22 cellular contexts compared by ENCODE assay signal in the genomic region with DNA sequence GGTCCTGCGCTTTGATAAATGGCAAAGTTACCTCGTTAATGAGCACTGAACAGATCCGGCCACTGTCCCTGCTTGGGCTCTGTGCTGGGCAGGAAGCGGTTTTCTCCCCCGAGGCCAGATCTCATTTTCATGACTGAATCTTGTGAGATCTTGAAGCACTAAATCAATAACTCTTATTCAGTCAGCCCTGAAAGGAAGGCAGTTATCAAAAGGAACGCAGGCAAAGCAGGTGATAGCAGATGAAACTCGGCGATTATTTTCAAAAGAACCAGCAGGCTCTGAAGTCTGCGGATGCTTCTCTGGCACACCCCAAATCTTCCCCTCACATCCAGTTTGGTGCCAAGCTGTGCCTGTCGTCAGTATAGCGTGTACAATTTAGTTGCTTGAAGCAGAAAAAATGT.
DNase-seq lines count a peak whose midpoint lies in the region; ATAC-seq, FAIRE-seq and TF ChIP-seq lines count a peak whose summit lies in the region.
"Had no signal": no experiment of that assay in that cellular context is flagged by ENCODE, and none has a peak within 500 bp of the region (broad histone marks: within the 10 kb centered on the region; RNA-seq: fewer than 3 reads in every experiment).

No MANE protein-coding gene starts in this region.

- H3K27ac ChIP-seq in SJSA1 (peak overlapping the region; percentile 84), foreskin keratinocyte (no peak overlapping the region)
- H3K27ac ChIP-seq: esophagus squamous epithelium, left lung had no signal

- FAIRE-seq in GM19239 (lab: Jason Lieb, UNC), result peak; percentile 75

- no peaks in the 10 kb centered on the region for H3K9me3 ChIP-seq in SJSA1 (replicated peaks)
- H3K9me3 ChIP-seq: esophagus squamous epithelium, HAP-1, left lung had no signal

- DNase-seq in GM19239 (ENCODE audit: insufficient read length, low spot score) (peak; percentile 7), SJSA1 (ENCODE audit: low read depth in 1 of 2, low spot score in 2 of 2) (peak in 1 of 2 experiments; percentile 67), foreskin keratinocyte (no peak), retina (peak; percentile 34), cerebellar cortex (ENCODE audit: low spot score) (no peak)
- no peak for DNase-seq in activated CD4-positive, CD25-positive, alpha-beta regulatory T cell treated with anti-CD3 and anti-CD28 coated beads, Interleukin-2, amount 50 U/mL, for 72 hours
- DNase-seq: activated CD8-positive, alpha-beta T cell treated with anti-CD3 and anti-CD28 coated beads, Interleukin-2, amount 10 ng/mL, durations not matched to agents 7 days and 5 days; activated naive CD4-positive, alpha-beta T cell; activated T-cell treated with anti-CD3 and anti-CD28 coated beads, Interleukin-2, amount 50 U/mL, for 1 hour; amygdala; effector memory CD4-positive, alpha-beta T cell; esophagus squamous epithelium; Kasumi-1; left lung; NCI-H2171 treated with DMSO at 0.1 percent for 48 hours; NCI-H69; SIG-M5; stimulated activated CD4-positive, alpha-beta T cell treated with anti-CD3 and anti-CD28 coated beads, Interleukin-12 subunit alpha, Interleukin-12 subunit beta, amount 100 ng/mL, for 4 hours; stimulated activated CD8-positive, alpha-beta memory T cell treated with anti-CD3 and anti-CD28 coated beads, Interleukin-4, amount 100 ng/mL, for 48 hours had no signal

- no peaks in the 10 kb centered on the region for H3K36me3 ChIP-seq in SJSA1
- H3K36me3 ChIP-seq: esophagus squamous epithelium, HAP-1, left lung had no signal

- ATAC-seq in foreskin keratinocyte, result peak; percentile 9
- ATAC-seq in GM18909 (IDR thresholded peaks at IDR 0.05; ENCODE audit: poor library complexity, unreplicated experiment), result no peak
- ATAC-seq: activated CD8-positive, alpha-beta T cell treated with anti-CD3 and anti-CD28 coated beads, Interleukin-2, amount 10 ng/mL, durations not matched to agents 7 days and 5 days; left lung; WTC11 had no signal

- H3K4me1 ChIP-seq in SJSA1 (replicated peaks) (peaks cover 60% of the 10 kb centered on the region), foreskin keratinocyte (peaks cover 11% of the 10 kb centered on the region)
- H3K4me1 ChIP-seq: esophagus squamous epithelium, left lung had no signal

- H3K4me3 ChIP-seq in SJSA1, result peak overlapping the region; percentile 21
- H3K4me3 ChIP-seq: esophagus squamous epithelium, HAP-1, left lung had no signal

- no peak for TF ChIP-seq CTCF in foreskin keratinocyte (conservative IDR thresholded peaks at IDR 0.05)

- H3K27me3 ChIP-seq in SJSA1 (replicated peaks), result no peaks in the 10 kb centered on the region
- H3K27me3 ChIP-seq in foreskin keratinocyte, result no peaks in the 10 kb centered on the region
- H3K27me3 ChIP-seq: esophagus squamous epithelium, left lung had no signal

Comparison
In these comparisons a context has a peak if more than half of its experiments do, and no peak if none do; other contexts are left out.
1. DNase-seq: peak in GM19239 (single experiment) and retina (single experiment); none in foreskin keratinocyte (0 of 2), cerebellar cortex (single experiment) and activated CD4-positive, CD25-positive, alpha-beta regulatory T cell treated with anti-CD3 and anti-CD28 coated beads, Interleukin-2, amount 50 U/mL, for 72 hours (single experiment).